ENCODE assay signal across 29 cellular contexts in genomic region chr2:187971893-187972292, GRCh38.
A peak's percentile ranks its signal among the peaks of the same experiment; 100 is the strongest.
DNase-seq lines count a peak whose midpoint lies in the region; ATAC-seq and TF ChIP-seq lines count a peak whose summit lies in the region.
"Had no signal": no experiment of that assay in that cellular context is flagged by ENCODE, and none has a peak within 500 bp of the region (broad histone marks: within the 10 kb centered on the region; RNA-seq: fewer than 3 reads in every experiment).

No MANE protein-coding gene starts in this region.

- no peaks in the 10 kb centered on the region for H3K9me2 ChIP-seq in SK-N-SH

- H3K9ac ChIP-seq in SK-N-SH: no peak overlapping the region

- no peak overlapping the region for H3K27ac Mint-ChIP-seq in chondrocyte (ENCODE audit: unreplicated experiment)
- H3K27ac Mint-ChIP-seq: B cell; CD8-positive, alpha-beta T cell; T-helper 17 cell had no signal

- no peak overlapping the region for H3K4me2 ChIP-seq in SK-N-SH

- intact Hi-C loops in gastrocnemius medialis (cut with DNase I; ENCODE audit: low total_unique reads): no loop called here

- H3K27me3 Mint-ChIP-seq in chondrocyte (ENCODE audit: low read depth): no peaks in the 10 kb centered on the region
- H3K27me3 Mint-ChIP-seq: B cell, T-helper 17 cell had no signal

- H3K36me3 Mint-ChIP-seq in chondrocyte (ENCODE audit: low read depth): no peaks in the 10 kb centered on the region
- H3K36me3 Mint-ChIP-seq: CD8-positive, alpha-beta T cell had no signal

- H3K9me3 ChIP-seq in SK-N-SH (no peaks in the 10 kb centered on the region), gastrocnemius medialis (no peaks in the 10 kb centered on the region)
- H3K9me3 ChIP-seq: MG63, right atrium auricular region, testis had no signal

- 56% methylated on average over 1 of the region's 1 CpG for WGBS in SK-N-SH (ENCODE audit: low lambda C conversion rate)

- TF ChIP-seq CTCF in SK-N-SH (IDR thresholded peaks at IDR 0.05) (peak; percentile 16), NB4 (IDR thresholded peaks at IDR 0.05; ENCODE audit: low read depth, low read length) (peak; percentile 4), chondrocyte (IDR thresholded peaks at IDR 0.05) (peak; percentile 44), gastrocnemius medialis (IDR thresholded peaks at IDR 0.05 in 4 of 5, conservative IDR thresholded peaks at IDR 0.05 in 1 of 5) (no peak)

- no peaks in the 10 kb centered on the region for H3K4me1 Mint-ChIP-seq in chondrocyte (ENCODE audit: low read depth)
- H3K4me1 Mint-ChIP-seq: B cell, T-helper 17 cell had no signal

- H3K79me2 ChIP-seq in SK-N-SH (ENCODE audit: insufficient read depth): no peaks in the 10 kb centered on the region

- no peaks in the 10 kb centered on the region; a peak in 1 of 4 replicates for H3K4me1 ChIP-seq in SK-N-SH (ENCODE audit: control insufficient read depth in 1 of 2, insufficient read depth in 2 of 2, low read depth in 1 of 2, low read length in 1 of 2)
- H3K4me1 ChIP-seq in gastrocnemius medialis: no peaks in the 10 kb centered on the region
- H3K4me1 ChIP-seq: right atrium auricular region, testis had no signal

- no peak overlapping the region for H3K4me3 ChIP-seq in SK-N-SH (ENCODE audit: low read depth in 2 of 2, low read length in 1 of 2)
- no peak overlapping the region for H3K4me3 ChIP-seq in NB4 (ENCODE audit: low read depth, low read length)
- H3K4me3 ChIP-seq in gastrocnemius medialis: no peak overlapping the region
- H3K4me3 ChIP-seq: MG63, right atrium auricular region, testis had no signal

- H3K27me3 ChIP-seq in SK-N-SH (ENCODE audit: insufficient read depth): no peaks in the 10 kb centered on the region
- H3K27me3 ChIP-seq in gastrocnemius medialis: no peaks in the 10 kb centered on the region
- H3K27me3 ChIP-seq: MG63, right atrium auricular region, testis had no signal

- TF ChIP-seq POLR2A in NB4 (IDR thresholded peaks at IDR 0.05; ENCODE audit: extremely low read depth, insufficient read length) (no peak), gastrocnemius medialis (IDR thresholded peaks at IDR 0.05) (no peak)

- TF ChIP-seq RAD21 in SK-N-SH (IDR thresholded peaks at IDR 0.05; ENCODE audit: low read length): no peak

- ATAC-seq in SK-N-SH treated with all-trans-retinoic acid at 6 μM for 48 hours: no peak
- no peak for ATAC-seq in gastrocnemius medialis
- ATAC-seq in GM19463 (IDR thresholded peaks at IDR 0.05; ENCODE audit: unreplicated experiment): no peak
- ATAC-seq: activated CD4-positive, CD25-positive, alpha-beta regulatory T cell treated with anti-CD3 and anti-CD28 coated beads, Interleukin-2, amount 50 U/mL, for 24 hours; CD8-positive, alpha-beta T cell; left ventricle myocardium superior; stimulated activated naive CD8-positive, alpha-beta T cell treated with anti-CD3 and anti-CD28 coated beads, Interleukin-15, Interleukin-2, amounts not matched to agents 100 U/mL and 50 U/mL, for 24 hours; T-helper 17 cell had no signal

- no peak overlapping the region for H2AFZ ChIP-seq in SK-N-SH (ENCODE audit: low read depth)

- CTCF ChIA-PET in SK-N-SH (lab: Yijun Ruan, JAX): interaction anchor here (0.6 to 0.8 kb wide), 2 partner anchors 320 to 472 kb away, joined by 3 read pairs; partner anchors contain the start of gene GULP1

- no peak overlapping the region for H3K27ac ChIP-seq in SK-N-SH (ENCODE audit: low read depth in 2 of 2, low read length in 1 of 2)
- no peak overlapping the region for H3K27ac ChIP-seq in gastrocnemius medialis
- H3K27ac ChIP-seq: right atrium auricular region, testis had no signal

- POLR2A ChIA-PET in SK-N-SH (lab: Yijun Ruan, JAX): no interaction called here

- no peak for DNase-seq in SK-N-SH
- DNase-seq in NB4 (ENCODE audit: low read depth): no peak
- DNase-seq in chondrocyte (ENCODE audit: low spot score): no peak
- no peak for DNase-seq in gastrocnemius medialis
- DNase-seq in NCI-H2107 treated with DMSO at 0.1 percent for 48 hours (lab: John Stamatoyannopoulos, UW; ENCODE audit: unreplicated experiment): no peak
- DNase-seq in T-helper 2 cell: no peak
- DNase-seq: activated CD4-positive, alpha-beta T cell treated with anti-CD3 and anti-CD28 coated beads, Interleukin-2, amount 50 U/mL, for 4 hours; activated T-cell treated with anti-CD3 and anti-CD28 coated beads, Interleukin-2, amount 50 U/mL, for 48 hours; CD8-positive, alpha-beta T cell; cortex of kidney; DMS 273 treated with DMSO at 0.1 percent for 48 hours; effector memory CD4-positive, alpha-beta T cell; head of caudate nucleus; left ventricle myocardium superior; MG63; NCI-H1417 treated with DMSO at 0.1 percent for 48 hours; NCI-H2081; NCI-H2227 treated with DMSO at 0.1 percent for 48 hours; OCI-M1; posterior cingulate gyrus; small intestine; stimulated activated naive CD8-positive, alpha-beta T cell treated with anti-CD3 and anti-CD28 coated beads, Interleukin-15, Interleukin-2, amounts not matched to agents 100 U/mL and 50 U/mL, for 24 hours; T-helper 17 cell; testis had no signal

- no peaks in the 10 kb centered on the region for H3K9me3 Mint-ChIP-seq in chondrocyte (ENCODE audit: low read depth)
- H3K9me3 Mint-ChIP-seq: CD8-positive, alpha-beta T cell had no signal

- no peak for TF ChIP-seq EP300 in SK-N-SH (IDR thresholded peaks at IDR 0.05; ENCODE audit: borderline replicate concordance in 1 of 2, low read depth in 1 of 2, low read length in 1 of 2)

- H3K4me3 Mint-ChIP-seq in chondrocyte (ENCODE audit: unreplicated experiment): no peak overlapping the region
- H3K4me3 Mint-ChIP-seq: B cell; CD8-positive, alpha-beta T cell; T-helper 17 cell had no signal

- no peaks in the 10 kb centered on the region for H4K20me1 ChIP-seq in SK-N-SH (ENCODE audit: insufficient read depth)

- in situ Hi-C loops in gastrocnemius medialis (cut with MboI; ENCODE audit: low sequenced_read_pairs in 4 of 4): no loop called here

- peaks cover 6% of the 10 kb centered on the region for H3F3A ChIP-seq in SK-N-SH (replicated peaks; ENCODE audit: insufficient read depth)

- no peaks in the 10 kb centered on the region for H3K36me3 ChIP-seq in SK-N-SH (replicated peaks in 1 of 2; ENCODE audit: control insufficient read depth in 1 of 2, insufficient read depth in 2 of 2, low read length in 1 of 2)
- no peaks in the 10 kb centered on the region for H3K36me3 ChIP-seq in gastrocnemius medialis
- H3K36me3 ChIP-seq: MG63, right atrium auricular region had no signal

TF ChIP-seq in SK-N-SH, 30 proteins besides CTCF, POLR2A, EP300 and RAD21:
- TF ChIP-seq TEAD4 (IDR thresholded peaks at IDR 0.05; ENCODE audit: borderline replicate concordance, insufficient read depth) (no peak), MEF2A (IDR thresholded peaks at IDR 0.05; ENCODE audit: borderline replicate concordance, low read depth) (no peak), SIN3A (IDR thresholded peaks at IDR 0.05; ENCODE audit: borderline replicate concordance, low read depth, low read length) (no peak), POLR2AphosphoS5 (IDR thresholded peaks at IDR 0.05; ENCODE audit: low read depth, low read length) (no peak), CHD2 (IDR thresholded peaks at IDR 0.05; ENCODE audit: low read length, partially characterized antibody) (no peak), NRF1 (IDR thresholded peaks at IDR 0.05; ENCODE audit: low read depth, low read length) (no peak), RCOR1 (IDR thresholded peaks at IDR 0.05; ENCODE audit: low read length) (no peak), YY1 (IDR thresholded peaks at IDR 0.05; ENCODE audit: low read depth) (no peak), SMC3 (IDR thresholded peaks at IDR 0.05; ENCODE audit: low read depth, low read length) (no peak), RFX5 (IDR thresholded peaks at IDR 0.05; ENCODE audit: low read length) (no peak), MAX (IDR thresholded peaks at IDR 0.05; ENCODE audit: low read depth) (no peak), EZH2phosphoT487 (IDR thresholded peaks at IDR 0.05; ENCODE audit: borderline replicate concordance, low read depth) (no peak)

TF ChIP-seq in SK-N-SH treated with all-trans-retinoic acid at 6 μM for 48 hours, 23 proteins besides CTCF, POLR2A, EP300 and RAD21:
- no peak for TF ChIP-seq ISL1 (CRISPR knock-in tag; IDR thresholded peaks at IDR 0.05)
- TF ChIP-seq ZC3H10 (CRISPR knock-in tag; IDR thresholded peaks at IDR 0.05): no peak
- TF ChIP-seq ZNF8 (CRISPR knock-in tag; IDR thresholded peaks at IDR 0.05): no peak
- TF ChIP-seq ZNF565 (CRISPR knock-in tag; conservative IDR thresholded peaks at IDR 0.05; ENCODE audit: low read depth): no peak
- TF ChIP-seq CSDC2 (CRISPR knock-in tag; IDR thresholded peaks at IDR 0.05): no peak
TF ChIP-seq in SK-N-SH treated with all-trans-retinoic acid at 6 μM for 48 hours: peak in this region for 0.

Comparison
In these comparisons a context has a peak if more than half of its experiments do, and no peak if none do; other contexts are left out.
1. CTCF ChIP-seq: peak in SK-N-SH (single experiment), NB4 (single experiment) and chondrocyte (single experiment); none in gastrocnemius medialis (0 of 5).